ENCODE assay signal across 1 cellular context in the genomic region with DNA sequence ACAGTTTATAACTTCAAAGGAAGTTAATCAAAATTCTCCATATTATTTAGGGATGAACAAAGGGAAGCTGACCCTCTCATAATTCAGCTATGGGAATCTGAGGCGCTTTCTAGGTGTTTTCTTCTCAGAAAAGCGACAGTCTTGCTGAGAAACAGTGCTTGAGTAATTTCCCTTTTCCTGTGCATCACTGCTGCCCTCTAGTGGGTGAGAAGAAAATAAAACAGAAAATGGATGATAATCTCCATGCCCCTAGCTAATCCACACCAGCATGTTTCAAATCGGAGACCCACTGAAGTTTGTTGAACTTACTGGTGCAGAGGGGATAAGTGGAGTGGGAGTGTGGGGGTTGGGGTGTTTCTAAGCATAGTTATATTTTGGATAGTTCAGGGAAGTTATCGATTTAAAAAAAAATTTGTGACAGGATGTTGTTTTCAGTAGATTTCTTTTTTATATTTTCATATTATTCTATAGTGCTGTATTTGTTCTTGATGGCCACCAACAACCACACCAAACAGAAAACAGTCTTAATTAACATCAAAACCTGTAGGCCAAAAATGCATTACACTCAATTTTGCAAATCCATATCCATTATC.
TF ChIP-seq lines count a peak whose summit lies in the region.

No MANE protein-coding gene starts in this region.

TF ChIP-seq in IMR-90, 13 proteins besides CTCF, POLR2A, EP300 and RAD21:
- TF ChIP-seq, protein P1, sequence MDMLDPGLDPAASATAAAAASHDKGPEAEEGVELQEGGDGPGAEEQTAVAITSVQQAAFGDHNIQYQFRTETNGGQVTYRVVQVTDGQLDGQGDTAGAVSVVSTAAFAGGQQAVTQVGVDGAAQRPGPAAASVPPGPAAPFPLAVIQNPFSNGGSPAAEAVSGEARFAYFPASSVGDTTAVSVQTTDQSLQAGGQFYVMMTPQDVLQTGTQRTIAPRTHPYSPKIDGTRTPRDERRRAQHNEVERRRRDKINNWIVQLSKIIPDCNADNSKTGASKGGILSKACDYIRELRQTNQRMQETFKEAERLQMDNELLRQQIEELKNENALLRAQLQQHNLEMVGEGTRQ (IDR thresholded peaks at IDR 0.05; ENCODE audit: low read depth, low read length) = no peak
- TF ChIP-seq CHD1 (IDR thresholded peaks at IDR 0.05; ENCODE audit: low read depth, low read length) (no peak), BHLHE40 (IDR thresholded peaks at IDR 0.05; ENCODE audit: low read depth, low read length) (no peak), RFX5 (IDR thresholded peaks at IDR 0.05; ENCODE audit: low read depth, low read length) (no peak), SMC3 (IDR thresholded peaks at IDR 0.05; ENCODE audit: low read depth, low read length) (peak; percentile 33; the same call in 1 of the 2 replicates), CEBPB (IDR thresholded peaks at IDR 0.05; ENCODE audit: low read depth, low read length) (no peak), FOS (IDR thresholded peaks at IDR 0.05; ENCODE audit: low read depth, low read length) (no peak)
- TF ChIP-seq, protein P2, sequence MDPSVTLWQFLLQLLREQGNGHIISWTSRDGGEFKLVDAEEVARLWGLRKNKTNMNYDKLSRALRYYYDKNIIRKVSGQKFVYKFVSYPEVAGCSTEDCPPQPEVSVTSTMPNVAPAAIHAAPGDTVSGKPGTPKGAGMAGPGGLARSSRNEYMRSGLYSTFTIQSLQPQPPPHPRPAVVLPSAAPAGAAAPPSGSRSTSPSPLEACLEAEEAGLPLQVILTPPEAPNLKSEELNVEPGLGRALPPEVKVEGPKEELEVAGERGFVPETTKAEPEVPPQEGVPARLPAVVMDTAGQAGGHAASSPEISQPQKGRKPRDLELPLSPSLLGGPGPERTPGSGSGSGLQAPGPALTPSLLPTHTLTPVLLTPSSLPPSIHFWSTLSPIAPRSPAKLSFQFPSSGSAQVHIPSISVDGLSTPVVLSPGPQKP (IDR thresholded peaks at IDR 0.05; ENCODE audit: borderline replicate concordance, low read depth, low read length) = no peak
